In the genomic region with DNA sequence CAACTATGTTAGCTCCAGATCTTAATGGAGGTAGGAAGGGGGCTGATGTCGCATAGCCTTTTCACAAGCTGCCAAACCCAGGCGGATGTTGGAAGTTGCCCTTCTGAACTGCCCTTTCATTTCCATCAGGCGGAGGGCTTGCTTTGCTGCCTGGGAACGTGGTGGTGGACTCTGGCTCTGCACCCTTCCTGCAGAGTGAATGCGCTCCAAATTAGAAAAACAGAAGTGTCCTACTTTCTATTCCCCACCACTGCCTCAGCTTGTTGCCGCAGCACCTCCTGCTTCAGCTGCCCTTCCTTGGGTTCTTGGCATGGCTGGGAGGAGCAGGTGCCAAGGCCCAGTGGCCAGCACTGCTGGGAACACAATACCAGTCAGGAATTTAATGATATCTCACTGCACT, we compare ENCODE assay signal across 13 cellular contexts.
DNase-seq lines count a peak whose midpoint lies in the region; TF ChIP-seq lines count a peak whose summit lies in the region.
"Had no signal": no experiment of that assay in that cellular context is flagged by ENCODE, and none has a peak within 500 bp of the region (broad histone marks: within the 10 kb centered on the region; RNA-seq: fewer than 3 reads in every experiment).

No MANE protein-coding gene starts in this region.

- H3K23ac ChIP-seq in H9 (ENCODE audit: insufficient read length, low read depth, low read length) = no peak overlapping the region

- H3K27me3 ChIP-seq in H9 (ENCODE audit: insufficient read depth, low read length) = no peaks in the 10 kb centered on the region
- H3K27me3 ChIP-seq: spleen, upper lobe of left lung had no signal

- no peak overlapping the region for H2BK120ac ChIP-seq in H9 (ENCODE audit: low read depth, low read length, poor library complexity, severe bottlenecking)

- no peak overlapping the region for H2AFZ ChIP-seq in H9 (ENCODE audit: low read length)

- no peak overlapping the region for H2BK20ac ChIP-seq in H9 (ENCODE audit: low read depth, low read length, poor library complexity, severe bottlenecking)

- H4K20me1 ChIP-seq in H9 (ENCODE audit: control insufficient read depth, insufficient read depth, insufficient read length) = no peaks in the 10 kb centered on the region

- no peak overlapping the region for H3K27ac ChIP-seq in H9 (ENCODE audit: insufficient read length, low read depth, low read length)
- H3K27ac ChIP-seq: epithelial cell of prostate, spleen, upper lobe of left lung had no signal

- in situ Hi-C loops in GM13976 (cut with MboI; ENCODE audit: low sequenced_read_pairs, unreplicated experiment) = loop anchor here (10.0 kb wide), 1 partner anchor 134 kb away; no protein-coding TSS in a partner anchor

- peaks cover 7 to 12% of the 10 kb centered on the region in 2 experiments; a peak in 3 of 4 replicates for H3K4me1 Mint-ChIP-seq in H9

- H4K5ac ChIP-seq in H9 (ENCODE audit: insufficient read length, low read depth, low read length) = no peak overlapping the region

- H3K14ac ChIP-seq in H9 (ENCODE audit: insufficient read depth, low read length) = no peak overlapping the region

- peak overlapping the region in 1 of 3 experiments; percentile 84; a peak in 1 of 7 replicates for H3K27ac Mint-ChIP-seq in H9
- H3K27ac Mint-ChIP-seq: activated CD8-positive, alpha-beta T cell treated with anti-CD3 and anti-CD28 coated beads for 36 hours; natural killer cell treated with Interleukin-12 subunit alpha and Interleukin-12 subunit beta and Interleukin-15 and Interleukin-18, amount 100 ng/mL, for 72 hours had no signal

- no peaks in the 10 kb centered on the region for H3K23me2 ChIP-seq in H9 (ENCODE audit: insufficient read length, low read depth, low read length, poor library complexity, severe bottlenecking)

- H3K56ac ChIP-seq in H9 (ENCODE audit: insufficient read length, low read depth, low read length) = no peak overlapping the region

- H4K91ac ChIP-seq in H9 (ENCODE audit: insufficient read length, low read depth, low read length) = no peak overlapping the region

- TF ChIP-seq CTCF in H9 (conservative IDR thresholded peaks at IDR 0.05) (no peak), GM13976 (IDR thresholded peaks at IDR 0.05; ENCODE audit: borderline replicate concordance, control extremely low read depth, extremely low read depth, insufficient read depth, missing control alignments) (no peak)

- H3K9ac ChIP-seq in H9 (ENCODE audit: extremely low read depth, insufficient read length, low read length) = no peak overlapping the region

- H2BK12ac ChIP-seq in H9 (ENCODE audit: insufficient read length, low read depth, low read length) = no peak overlapping the region

- peaks cover 3% of the 10 kb centered on the region; the same call in 1 of the 2 replicates for H3K79me2 ChIP-seq in H9 (ENCODE audit: insufficient read depth, low read length)

- no peak overlapping the region for H3K4me2 ChIP-seq in H9 (ENCODE audit: insufficient read depth, insufficient read length, low read length)

- peaks cover 0 to 16% (median 0%) of the 10 kb centered on the region in 3 experiments; a peak in 3 of 7 replicates for H3K36me3 Mint-ChIP-seq in H9 (ENCODE audit: insufficient read depth in 1 of 3, low read depth in 3 of 3)
- H3K36me3 Mint-ChIP-seq: natural killer cell treated with Interleukin-12 subunit alpha and Interleukin-12 subunit beta and Interleukin-15 and Interleukin-18, amount 100 ng/mL, for 72 hours had no signal

- no peak overlapping the region for H2BK15ac ChIP-seq in H9 (ENCODE audit: low read depth, low read length)

- H3K79me1 ChIP-seq in H9 (ENCODE audit: insufficient read depth, low read depth, low read length, poor library complexity, severe bottlenecking) = no peaks in the 10 kb centered on the region

- H3K9me3 ChIP-seq in H9 (ENCODE audit: control insufficient read depth, low read depth, low read length) = no peaks in the 10 kb centered on the region
- H3K9me3 ChIP-seq: spleen, upper lobe of left lung had no signal

- intact Hi-C loops in head of caudate nucleus (cut with DNase I) = loop anchor here (5.0 kb wide), 1 partner anchor 146 kb away; no protein-coding TSS in a partner anchor

- no peak overlapping the region for H2AK5ac ChIP-seq in H9 (ENCODE audit: insufficient read length, low read length)

- H3K9me3 Mint-ChIP-seq in H9 = no peaks in the 10 kb centered on the region
- H3K9me3 Mint-ChIP-seq: activated CD8-positive, alpha-beta T cell treated with anti-CD3 and anti-CD28 coated beads for 36 hours; natural killer cell treated with Interleukin-12 subunit alpha and Interleukin-12 subunit beta and Interleukin-15 and Interleukin-18, amount 100 ng/mL, for 72 hours had no signal

- no peak overlapping the region for H4K8ac ChIP-seq in H9 (replicated peaks; ENCODE audit: insufficient read length, low read depth, low read length)

- no peaks in the 10 kb centered on the region for H3K4me1 ChIP-seq in H9 (ENCODE audit: insufficient read depth, low read length)
- H3K4me1 ChIP-seq: upper lobe of left lung had no signal

- no peaks in the 10 kb centered on the region for H3K27me3 Mint-ChIP-seq in H9 (ENCODE audit: low read depth)
- H3K27me3 Mint-ChIP-seq: progenitor cell of endocrine pancreas had no signal

- H3K18ac ChIP-seq in H9 (ENCODE audit: insufficient read length, low read depth, low read length) = no peak overlapping the region

- H3K4me3 Mint-ChIP-seq in H9 = no peak overlapping the region
- H3K4me3 Mint-ChIP-seq: activated CD8-positive, alpha-beta T cell treated with anti-CD3 and anti-CD28 coated beads for 36 hours; natural killer cell treated with Interleukin-12 subunit alpha and Interleukin-12 subunit beta and Interleukin-15 and Interleukin-18, amount 100 ng/mL, for 72 hours had no signal

- WGBS in H9 (ENCODE audit: extremely low coverage, insufficient read length, low lambda C conversion rate) = no CpG with 5 or more reads among the region's 6 CpGs

- no peak overlapping the region for H2BK5ac ChIP-seq in H9 (ENCODE audit: insufficient read length, low read length)

- peak; percentile 37 for DNase-seq in H9
- DNase-seq in NCI-H446 treated with DMSO at 0.1 percent for 48 hours (lab: John Stamatoyannopoulos, UW) = peak; percentile 61
- DNase-seq in head of caudate nucleus = peak in 34 of 42 donors; percentile 2 to 72 (median 35)
- DNase-seq in nucleus accumbens (lab: John Stamatoyannopoulos, UW) = peak in 34 of 56 donors; percentile 2 to 66 (median 24)
- DNase-seq in GM13976 (ENCODE audit: low spot score) = no peak
- no peak for DNase-seq in D341Med (ENCODE audit: low spot score)
- DNase-seq in AML-193 (lab: John Stamatoyannopoulos, UW) = no peak
- DNase-seq: spleen, upper lobe of left lung had no signal

- no peak overlapping the region for H3K4ac ChIP-seq in H9 (ENCODE audit: low read depth, low read length)

- no peak overlapping the region for H3T11ph ChIP-seq in H9 (ENCODE audit: low read length)

Comparison
In these comparisons a context has a peak if more than half of its experiments do, and no peak if none do; other contexts are left out.
1. DNase-seq: peak in H9 (single experiment), NCI-H446 treated with DMSO at 0.1 percent for 48 hours (single experiment), head of caudate nucleus (34 of 42) and nucleus accumbens (34 of 56); none in GM13976 (single experiment), D341Med (single experiment) and AML-193 (0 of 2).